In the genomic region with DNA sequence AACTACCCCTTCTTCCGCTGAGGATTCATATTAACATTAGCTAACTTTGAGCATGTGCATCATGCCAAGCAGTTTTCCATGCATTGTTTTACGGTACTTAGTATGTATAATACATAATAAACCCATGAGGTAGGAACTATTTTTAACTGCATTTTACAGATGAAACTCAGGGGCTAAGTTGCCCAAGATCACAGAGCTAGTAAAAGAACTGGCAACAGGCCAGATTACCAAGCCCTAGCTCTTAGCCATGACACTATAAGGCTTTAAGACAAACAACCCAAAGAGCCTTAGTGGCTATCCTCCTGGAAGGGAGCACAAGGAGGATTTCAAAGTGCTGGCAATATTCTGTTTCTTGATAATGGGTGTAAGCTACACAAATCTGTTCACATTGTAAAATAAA, we compare ENCODE assay signal across 17 cellular contexts. TPM values are rescaled to one million over a fixed set of nuclear protein-coding genes. Genes with fewer than 3 reads are reported as not detected.
A peak's percentile ranks its signal among the peaks of the same experiment; 100 is the strongest.
DNase-seq lines count a peak whose midpoint lies in the region; ATAC-seq, FAIRE-seq and TF ChIP-seq lines count a peak whose summit lies in the region.
"Had no signal": no experiment of that assay in that cellular context is flagged by ENCODE, and none has a peak within 500 bp of the region (broad histone marks: within the 10 kb centered on the region; RNA-seq: fewer than 3 reads in every experiment).

No MANE protein-coding gene starts in this region.

- H2AFZ ChIP-seq in GM12878 (ENCODE audit: control insufficient read depth, low read depth, low read length) = no peak overlapping the region
- no peak overlapping the region for H2AFZ ChIP-seq in hepatocyte

- in situ Hi-C loops in GM12878 (cut with MboI) = no loop called here

- TF ChIP-seq EP300 in GM12878 (IDR thresholded peaks at IDR 0.05; ENCODE audit: borderline replicate concordance in 1 of 2, control insufficient read depth in 1 of 2, low read depth in 2 of 2, low read length in 2 of 2) = no peak

- TF ChIP-seq CTCF in AG10803 (conservative IDR thresholded peaks at IDR 0.05; ENCODE audit: low read length) (no peak), GM12878 (IDR thresholded peaks at IDR 0.05 in 2 of 3, conservative IDR thresholded peaks at IDR 0.05 in 1 of 3; ENCODE audit: control insufficient read depth in 2 of 3, extremely low read depth in 1 of 3, insufficient read depth in 1 of 3, low read depth in 3 of 3, low read length in 3 of 3) (no peak), hepatocyte (IDR thresholded peaks at IDR 0.05; ENCODE audit: poor library complexity) (no peak)

- H3K27me3 ChIP-seq in GM12878 (replicated peaks in 1 of 2; ENCODE audit: control insufficient read depth in 2 of 2, insufficient read depth in 2 of 2, low read length in 1 of 2) = no peaks in the 10 kb centered on the region
- H3K27me3 ChIP-seq in hepatocyte = no peaks in the 10 kb centered on the region
- H3K27me3 ChIP-seq in small intestine (ENCODE audit: control insufficient read depth in 2 of 2, insufficient read depth in 2 of 2, low read length in 2 of 2) = no peaks in the 10 kb centered on the region
- H3K27me3 ChIP-seq: BE2C, body of pancreas, upper lobe of right lung had no signal

- H3K36me3 Mint-ChIP-seq in T-helper 2 cell treated with Interferon-gamma antibody and Interleukin-4, amounts not matched to agents 5 μg/mL and 100 μg/mL, for 36 hours (ENCODE audit: low read depth) = peaks cover 49% of the 10 kb centered on the region

- H4K20me1 ChIP-seq in GM12878 (ENCODE audit: control insufficient read depth, insufficient read depth) (peaks cover 5% of the 10 kb centered on the region; the same call in 1 of the 2 replicates), hepatocyte (ENCODE audit: insufficient read depth, poor library complexity, severe bottlenecking) (peaks cover 28% of the 10 kb centered on the region)

- no peak overlapping the region for H3K9ac ChIP-seq in GM12878 (ENCODE audit: control insufficient read depth, insufficient read depth, low read length)

- H3K4me2 ChIP-seq in GM12878 (ENCODE audit: control insufficient read depth, insufficient read depth) = peak overlapping the region; percentile 78; the same call in 1 of the 2 replicates
- no peak overlapping the region for H3K4me2 ChIP-seq in hepatocyte

- intact Hi-C loops in GM12878 (cut with micrococcal nuclease; ENCODE audit: unreplicated experiment) = no loop called here

- no peak for ATAC-seq in GM12878
- ATAC-seq in GM21390 (IDR thresholded peaks at IDR 0.05; ENCODE audit: unreplicated experiment) = no peak
- ATAC-seq: body of pancreas; effector memory CD8-positive, alpha-beta T cell had no signal

- TF ChIP-seq POLR2A in GM12878 (IDR thresholded peaks at IDR 0.05; ENCODE audit: low read depth, low read length) = no peak

- BruUV-seq in GM12878 (replicated peaks; lab: Mats Ljungman, UMichigan) = no TSS peak

- H3K4me1 Mint-ChIP-seq in T-helper 2 cell treated with Interferon-gamma antibody and Interleukin-4, amounts not matched to agents 5 μg/mL and 100 μg/mL, for 36 hours (ENCODE audit: low read depth) = peaks cover 49% of the 10 kb centered on the region

- RAD21 ChIA-PET in GM12878 (lab: Charles Lee; ENCODE audit: unreplicated experiment) = interaction anchor here (1.2 to 3.0 kb wide), 5 partner anchors 9 to 69 kb away, joined by 3 to 10 read pairs (median 8); no protein-coding TSS in a partner anchor

- peaks cover 0 to 25% of the 10 kb centered on the region in 2 experiments for H3K36me3 ChIP-seq in GM12878 (ENCODE audit: control insufficient read depth in 2 of 2, insufficient read depth in 2 of 2, low read length in 1 of 2)
- H3K36me3 ChIP-seq in hepatocyte (replicated peaks; ENCODE audit: insufficient read depth, low read depth) = no peaks in the 10 kb centered on the region
- peaks cover 6 to 7% of the 10 kb centered on the region in 2 donors for H3K36me3 ChIP-seq in small intestine (ENCODE audit: control insufficient read depth in 2 of 2, insufficient read depth in 2 of 2, low read length in 2 of 2)

- 92% methylated on average over 2 of the region's 2 CpGs for WGBS in GM12878 (ENCODE audit: insufficient coverage, insufficient replicate concordance, low lambda C conversion rate, missing lambda C conversion rate)
- WGBS in hepatocyte (ENCODE audit: low lambda C conversion rate, missing lambda C conversion rate) = 88% methylated on average over 2 of the region's 2 CpGs
- 91 to 100% (median 92%) methylated on average over 2 of the region's 2 CpGs for WGBS in small intestine, 3 donors

- POLR2A ChIA-PET in GM12878 (lab: Charles Lee) = interaction anchor here (0.6 to 1.7 kb wide), 8 partner anchors 9 to 1259 kb away, joined by 3 to 5 read pairs (median 3); no protein-coding TSS in a partner anchor

- H3K27ac Mint-ChIP-seq in T-helper 2 cell treated with Interferon-gamma antibody and Interleukin-4, amounts not matched to agents 5 μg/mL and 100 μg/mL, for 36 hours = no peak overlapping the region

- TF ChIP-seq RAD21 in GM12878 (IDR thresholded peaks at IDR 0.05; ENCODE audit: insufficient read depth, low read depth, low read length) = no peak

- H3K4me3 ChIP-seq in AG10803 (ENCODE audit: low read length) (no peak overlapping the region), GM12878 (no peak overlapping the region), hepatocyte (no peak overlapping the region), small intestine (ENCODE audit: low read depth in 1 of 2, low read length in 2 of 2) (no peak overlapping the region)
- H3K4me3 ChIP-seq: body of pancreas, upper lobe of right lung had no signal

- DNase-seq in AG10803 (ENCODE audit: low read depth) = peak; percentile 44
- DNase-seq in LHCN-M2 (ENCODE audit: low read depth) = peak; percentile 50
- DNase-seq in GM12878 (ENCODE audit: low read depth, low spot score) = no peak
- peak; percentile 64 for DNase-seq in hepatocyte (ENCODE audit: low spot score)
- no peak for DNase-seq in small intestine
- DNase-seq in NCI-H1048 (lab: John Stamatoyannopoulos, UW) = no peak
- DNase-seq in T-helper 2 cell treated with Interferon-gamma antibody and Interleukin-4, amounts not matched to agents 5 μg/mL and 100 μg/mL, for 36 hours (ENCODE audit: low spot score) = no peak
- DNase-seq: BE2C; effector memory CD8-positive, alpha-beta T cell; NCI-H1417; NCI-H510A; stimulated activated CD4-positive, alpha-beta T cell treated with anti-CD3 and anti-CD28 coated beads, Interleukin-2, amount 100 ng/mL, for 48 hours; T1000; upper lobe of right lung had no signal

- SMC1A ChIA-PET in GM12878 (lab: Charles Lee; ENCODE audit: uncharacterized antibody, unreplicated experiment) = interaction anchor here (0.6 to 5.7 kb wide), 12 partner anchors 17 to 281 kb away, joined by 3 to 53 read pairs (median 5); no protein-coding TSS in a partner anchor

- no peaks in the 10 kb centered on the region for H3K9me3 Mint-ChIP-seq in T-helper 2 cell treated with Interferon-gamma antibody and Interleukin-4, amounts not matched to agents 5 μg/mL and 100 μg/mL, for 36 hours
- H3K9me3 Mint-ChIP-seq: effector memory CD8-positive, alpha-beta T cell had no signal

- H3K4me1 ChIP-seq in GM12878 (ENCODE audit: control insufficient read depth, insufficient read depth, low read length) (peaks cover 20% of the 10 kb centered on the region), hepatocyte (ENCODE audit: insufficient read depth) (peaks cover 22% of the 10 kb centered on the region), small intestine (ENCODE audit: control insufficient read depth in 2 of 2, insufficient read depth in 1 of 2, low read depth in 1 of 2, low read length in 1 of 2) (peaks cover 8 to 19% of the 10 kb centered on the region in 2 donors)
- H3K4me1 ChIP-seq: BE2C had no signal

- no peak overlapping the region for H3K4me3 Mint-ChIP-seq in T-helper 2 cell treated with Interferon-gamma antibody and Interleukin-4, amounts not matched to agents 5 μg/mL and 100 μg/mL, for 36 hours
- H3K4me3 Mint-ChIP-seq: effector memory CD8-positive, alpha-beta T cell had no signal

- FAIRE-seq in GM12878 (lab: Jason Lieb, UNC) (no peak), small intestine (lab: Jason Lieb, UNC) (no peak)
- FAIRE-seq: GM12891 had no signal

- H3K79me2 ChIP-seq in GM12878 (ENCODE audit: control insufficient read depth, insufficient read depth, low read length) = peaks cover 91% of the 10 kb centered on the region
- peaks cover 95% of the 10 kb centered on the region for H3K79me2 ChIP-seq in hepatocyte

- H3K9me3 ChIP-seq in GM12878 (replicated peaks; ENCODE audit: control insufficient read depth, insufficient read depth, low read length) = no peaks in the 10 kb centered on the region
- no peaks in the 10 kb centered on the region for H3K9me3 ChIP-seq in hepatocyte (ENCODE audit: low read depth)
- no peaks in the 10 kb centered on the region for H3K9me3 ChIP-seq in small intestine (ENCODE audit: control insufficient read depth, low read depth)
- H3K9me3 ChIP-seq: BE2C, body of pancreas, upper lobe of right lung had no signal

- CTCF ChIA-PET in GM12878 (lab: Yijun Ruan, JAX) = interaction anchor here (0.9 to 1.6 kb wide), 10 partner anchors 8 to 154 kb away, joined by 3 to 8 read pairs (median 4); a partner anchor contains a TSS

- H3K27me3 Mint-ChIP-seq in T-helper 2 cell treated with Interferon-gamma antibody and Interleukin-4, amounts not matched to agents 5 μg/mL and 100 μg/mL, for 36 hours (ENCODE audit: low read depth) = no peaks in the 10 kb centered on the region
- H3K27me3 Mint-ChIP-seq: effector memory CD8-positive, alpha-beta T cell had no signal

- H3K27ac ChIP-seq in GM12878 (ENCODE audit: control insufficient read depth, insufficient read depth) = no peak overlapping the region
- no peak overlapping the region for H3K27ac ChIP-seq in hepatocyte
- H3K27ac ChIP-seq in small intestine (ENCODE audit: low read depth in 1 of 2, low read length in 1 of 2) = no peak overlapping the region
- H3K27ac ChIP-seq: body of pancreas, upper lobe of right lung had no signal

- H3K9me2 ChIP-seq in hepatocyte (replicated peaks; ENCODE audit: insufficient read depth) = no peaks in the 10 kb centered on the region

RNA-seq across cellular contexts. Expression of a gene that starts 6.1 kb away (rescaled TPM):
- 182 and 189 TPM in 2 replicates for total RNA-seq in LHCN-M2 (2014; rRNA removed)
- 160 TPM for polyA plus RNA-seq in LHCN-M2 (2012)
- total RNA-seq in GM12878 (2013; cell fraction: nucleolus; rRNA removed) = 424 and 447 TPM in 2 replicates
- total RNA-seq in GM12878 (2014; rRNA removed) = 191 and 229 TPM in 2 replicates
- 284 and 290 TPM in 2 replicates for total RNA-seq in GM12878 (2014; rRNA removed; fragmentation: Illumina TruSeq; extraction: Trizol)
- 272 and 290 TPM in 2 replicates for total RNA-seq in GM12878 (2021)
- polyA plus RNA-seq in GM12878 (2011; ENCODE audit: low read depth) = 86.3 TPM
- 415 and 485 TPM in 2 replicates for polyA plus RNA-seq in GM12878 (2011; rRNA removed)
- 398 and 633 TPM in 2 replicates for polyA plus RNA-seq in GM12878 (2011; cell fraction: cytosol; rRNA removed)
- polyA plus RNA-seq in GM12878 (2011; cell fraction: nucleus; rRNA removed) = 263 and 302 TPM in 2 replicates
- 170 and 192 TPM in 2 replicates for polyA plus RNA-seq in GM12878 (2012)
- polyA plus RNA-seq in GM12878 (2014; fragmentation: Illumina TruSeq; extraction: Trizol) = 500 and 533 TPM in 2 replicates
- 10 to 100 TPM; 52.3 to 80.3 TPM for polyA plus RNA-seq in GM12878 (2014; fragmentation: Nextera tagmentation; extraction: Ambion mirVana)
- 248 and 259 TPM in 2 replicates for polyA plus RNA-seq in GM12878 (2014; rRNA removed)
- polyA plus RNA-seq in GM12878 (2016; fragmentation: Nextera tagmentation; extraction: Ambion mirVana) = 100 to 1,000 TPM; 347 to 359 TPM
- 119 and 142 TPM in 2 replicates for polyA minus RNA-seq in GM12878 (2011; rRNA and poly(A)+ RNA removed)
- 81.6 and 83.8 TPM in 2 replicates for polyA minus RNA-seq in GM12878 (2011; cell fraction: cytosol; rRNA and poly(A)+ RNA removed)
- 73.0 and 82.6 TPM in 2 replicates for polyA minus RNA-seq in GM12878 (2011; cell fraction: nucleus; rRNA and poly(A)+ RNA removed)
- 120 and 133 TPM in 2 replicates for total RNA-seq in hepatocyte
- polyA plus RNA-seq in hepatocyte = 147 TPM in 2 replicates
- polyA plus RNA-seq in small intestine = 100 to 1,000 TPM; 180 to 208 (median 202) TPM

RNA-seq across cellular contexts. Expression of a gene that starts 50.4 kb away (rescaled TPM):
- total RNA-seq in LHCN-M2 (2014; rRNA removed) (4.9 and 5.0 TPM in 2 replicates), GM12878 (2014; rRNA removed) (0.16 and 0.85 TPM in 2 replicates), GM12878 (2014; rRNA removed; fragmentation: Illumina TruSeq; extraction: Trizol) (0.31 TPM in 1 of 2 replicates, not detected in the other), GM12878 (2021) (0.19 and 0.31 TPM in 2 replicates), hepatocyte (1.8 and 9.2 TPM in 2 replicates)
- 8.0 TPM for polyA plus RNA-seq in LHCN-M2 (2012)
- 0.69 and 0.88 TPM in 2 replicates for total RNA-seq in GM12878 (2013; cell fraction: nucleolus; rRNA removed)
- 2.5 TPM for polyA plus RNA-seq in GM12878 (2011; ENCODE audit: low read depth)
- polyA plus RNA-seq in GM12878 (2011; rRNA removed) (0.04 and 0.14 TPM in 2 replicates), GM12878 (2014; fragmentation: Illumina TruSeq; extraction: Trizol) (0.03 and 0.12 TPM in 2 replicates), GM12878 (2014; fragmentation: Nextera tagmentation; extraction: Ambion mirVana) (under 1 TPM; 0.02 to 0.05 TPM), GM12878 (2014; rRNA removed) (0.15 and 0.52 TPM in 2 replicates), GM12878 (2016; fragmentation: Nextera tagmentation; extraction: Ambion mirVana) (under 1 TPM; 0.33 to 0.35 TPM), hepatocyte (2.8 and 7.7 TPM in 2 replicates), small intestine (1 to 10 TPM in 2 of 3 donors, not detected in 1; 1.1 to 1.6 TPM)
- 0.18 and 0.22 TPM in 2 replicates for polyA plus RNA-seq in GM12878 (2011; cell fraction: cytosol; rRNA removed)
- polyA plus RNA-seq in GM12878 (2011; cell fraction: nucleus; rRNA removed) = 0.25 and 0.44 TPM in 2 replicates
- 0.34 and 0.55 TPM in 2 replicates for polyA plus RNA-seq in GM12878 (2012)
- polyA minus RNA-seq in GM12878 (2011; rRNA and poly(A)+ RNA removed) = 0.15 TPM in 1 of 2 replicates, not detected in the other
- not detected in 2 replicates for polyA minus RNA-seq in GM12878 (2011; cell fraction: cytosol; rRNA and poly(A)+ RNA removed)
- 0.36 and 0.86 TPM in 2 replicates for polyA minus RNA-seq in GM12878 (2011; cell fraction: nucleus; rRNA and poly(A)+ RNA removed)

Comparison
In these comparisons a context has a peak if more than half of its experiments do, and no peak if none do; other contexts are left out.
1. DNase-seq: peak in AG10803 (single experiment), LHCN-M2 (single experiment) and hepatocyte (single experiment); none in GM12878 (single experiment), small intestine (single experiment), NCI-H1048 (single experiment) and T-helper 2 cell treated with Interferon-gamma antibody and Interleukin-4, amounts not matched to agents 5 μg/mL and 100 μg/mL, for 36 hours (single experiment).